Comparison of ENCODE assay signal across 8 cellular contexts in the genomic region with DNA sequence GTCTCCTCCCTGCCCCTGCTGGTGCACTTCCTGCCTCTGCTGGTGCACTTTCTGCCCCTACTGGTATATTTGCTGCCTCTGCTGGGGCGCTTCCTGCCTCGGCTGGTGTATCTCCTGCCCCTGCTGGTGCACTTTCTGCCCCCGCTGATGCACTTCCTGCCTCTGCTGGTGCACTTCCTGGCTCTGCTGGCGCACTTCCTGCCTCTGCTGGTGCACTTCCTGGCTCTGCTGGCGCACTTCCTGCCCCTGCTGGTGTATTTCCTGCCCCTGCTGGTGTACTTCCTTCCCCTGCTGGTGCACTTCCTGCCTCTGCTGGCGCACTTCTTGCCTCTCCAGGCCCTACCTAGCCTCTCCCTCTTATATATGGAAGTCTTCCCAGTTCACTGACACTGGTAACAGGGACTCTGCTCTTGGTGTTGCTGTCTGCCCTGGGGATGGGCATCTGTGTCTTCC. TPM values are rescaled to one million over a fixed set of nuclear protein-coding genes. Genes with fewer than 3 reads are reported as not detected.
DNase-seq lines count a peak whose midpoint lies in the region; ATAC-seq and TF ChIP-seq lines count a peak whose summit lies in the region.

No MANE protein-coding gene starts in this region.

- H3K9me3 ChIP-seq in RWPE2 (ENCODE audit: severe bottlenecking) (no peaks in the 10 kb centered on the region), psoas muscle (no peaks in the 10 kb centered on the region)

- no peak overlapping the region for H3K4me3 ChIP-seq in RWPE2 (ENCODE audit: severe bottlenecking)
- H3K4me3 ChIP-seq in psoas muscle: no peak overlapping the region

- DNase-seq in COR-L47 (lab: John Stamatoyannopoulos, UW) (peak; percentile 71), RWPE2 (ENCODE audit: low spot score) (no peak), psoas muscle (peak in 1 of 2 donors; percentile 64), DMS53 treated with DMSO at 0.1 percent for 48 hours (lab: John Stamatoyannopoulos, UW; ENCODE audit: unreplicated experiment) (no peak)
- peak; percentile 86 for DNase-seq in activated naive CD4-positive, alpha-beta T cell treated with anti-CD3 and anti-CD28 coated beads, Interleukin-2, amount 10 ng/mL, durations not matched to agents 7 days and 5 days

- H3K27ac ChIP-seq in RWPE2 (ENCODE audit: poor library complexity, severe bottlenecking): peak overlapping the region; percentile 16
- peak overlapping the region; percentile 37 for H3K27ac ChIP-seq in psoas muscle

- H3K4me1 Mint-ChIP-seq in activated naive CD4-positive, alpha-beta T cell treated with anti-CD3 and anti-CD28 coated beads, Interleukin-2, amount 10 ng/mL, durations not matched to agents 7 days and 5 days: peaks cover 23% of the 10 kb centered on the region

- WGBS in psoas muscle, 3 donors: 79 to 82% (median 81%) methylated on average over 6 of the region's 6 CpGs

- no peaks in the 10 kb centered on the region for H3K4me1 ChIP-seq in RWPE2 (ENCODE audit: insufficient read depth, poor library complexity, severe bottlenecking)
- H3K4me1 ChIP-seq in psoas muscle: no peaks in the 10 kb centered on the region

- no peaks in the 10 kb centered on the region for H3K27me3 ChIP-seq in RWPE2 (ENCODE audit: insufficient read depth, poor library complexity, severe bottlenecking)
- H3K27me3 ChIP-seq in psoas muscle (ENCODE audit: insufficient read depth in 3 of 3, low read length in 2 of 3): peaks cover 0 to 5% (median 0%) of the 10 kb centered on the region in 3 donors

- peaks cover 11% of the 10 kb centered on the region for H3K9me3 Mint-ChIP-seq in activated naive CD4-positive, alpha-beta T cell treated with anti-CD3 and anti-CD28 coated beads, Interleukin-2, amount 10 ng/mL, durations not matched to agents 7 days and 5 days

- intact Hi-C loops in psoas muscle (cut with DNase I): no loop called here

- TF ChIP-seq CTCF in RWPE2 (IDR thresholded peaks at IDR 0.05; ENCODE audit: poor library complexity, severe bottlenecking): no peak
- no peak for TF ChIP-seq CTCF in psoas muscle (IDR thresholded peaks at IDR 0.05)

- H3K4me3 Mint-ChIP-seq in activated naive CD4-positive, alpha-beta T cell treated with anti-CD3 and anti-CD28 coated beads, Interleukin-2, amount 10 ng/mL, durations not matched to agents 7 days and 5 days: peak overlapping the region; percentile 67

- CTCF ChIA-PET in activated naive CD4-positive, alpha-beta T cell treated with anti-CD3 and anti-CD28 coated beads, Interleukin-2, amount 10 ng/mL, durations not matched to agents 7 days and 5 days (lab: Charles Lee): interaction anchor here (1.0 to 4.4 kb wide), 6 partner anchors 9 to 319 kb away, joined by 3 to 22 read pairs (median 6); a partner anchor contains a TSS

- peaks cover 17% of the 10 kb centered on the region for H3K36me3 Mint-ChIP-seq in activated naive CD4-positive, alpha-beta T cell treated with anti-CD3 and anti-CD28 coated beads, Interleukin-2, amount 10 ng/mL, durations not matched to agents 7 days and 5 days

- ATAC-seq in RWPE2 (ENCODE audit: low read depth) (no peak), psoas muscle (no peak), HG03521 (IDR thresholded peaks at IDR 0.05; ENCODE audit: unreplicated experiment) (no peak), HG02642 (IDR thresholded peaks at IDR 0.05; ENCODE audit: poor library complexity, unreplicated experiment) (no peak), GM21576 (IDR thresholded peaks at IDR 0.05; ENCODE audit: unreplicated experiment) (no peak)

- no peaks in the 10 kb centered on the region for H3K36me3 ChIP-seq in RWPE2 (ENCODE audit: low read depth)
- no peaks in the 10 kb centered on the region for H3K36me3 ChIP-seq in psoas muscle (ENCODE audit: insufficient read depth in 1 of 2, low read depth in 1 of 2)

- H3K27me3 Mint-ChIP-seq in activated naive CD4-positive, alpha-beta T cell treated with anti-CD3 and anti-CD28 coated beads, Interleukin-2, amount 10 ng/mL, durations not matched to agents 7 days and 5 days: peaks cover 32% of the 10 kb centered on the region

- H3K27ac Mint-ChIP-seq in activated naive CD4-positive, alpha-beta T cell treated with anti-CD3 and anti-CD28 coated beads, Interleukin-2, amount 10 ng/mL, durations not matched to agents 7 days and 5 days: peak overlapping the region; percentile 90

RNA-seq across cellular contexts. Expression of a gene that starts 10.1 kb away (rescaled TPM):
- 10 to 100 TPM in 3 of 4 donors, 1 to 10 TPM in 1; 4.3 to 68.7 (median 17.7) TPM for total RNA-seq in psoas muscle
- 100 to 1,000 TPM in 1 of 3 donors, 10 to 100 TPM in 2; 50.8 to 156 (median 71.3) TPM for polyA plus RNA-seq in psoas muscle

RNA-seq across cellular contexts. Expression of a gene that starts 36.1 kb away (rescaled TPM):
- not detected for total RNA-seq in psoas muscle
- polyA plus RNA-seq in psoas muscle: under 1 TPM in 1 of 3 donors, not detected in 2; 0.04 TPM

RNA-seq across cellular contexts. Expression of a gene that starts 38.9 kb away (rescaled TPM):
- total RNA-seq in psoas muscle: 1 to 10 TPM; 1.3 to 2.9 (median 2.1) TPM
- 10 to 100 TPM in 1 of 3 donors, 1 to 10 TPM in 1, under 1 TPM in 1; 0.38 to 75.0 (median 1.3) TPM for polyA plus RNA-seq in psoas muscle

RNA-seq across cellular contexts. Expression of a gene that starts 48.5 kb away (rescaled TPM):
- 1 to 10 TPM; 5.7 to 9.8 (median 8.2) TPM for total RNA-seq in psoas muscle
- polyA plus RNA-seq in psoas muscle: 10 to 100 TPM in 1 of 3 donors, 1 to 10 TPM in 2; 6.1 to 13.8 (median 8.8) TPM

Comparison
In these comparisons a context has a peak if more than half of its experiments do, and no peak if none do; other contexts are left out.
1. DNase-seq: peak in COR-L47 (single experiment) and activated naive CD4-positive, alpha-beta T cell treated with anti-CD3 and anti-CD28 coated beads, Interleukin-2, amount 10 ng/mL, durations not matched to agents 7 days and 5 days (single experiment); none in RWPE2 (single experiment) and DMS53 treated with DMSO at 0.1 percent for 48 hours (single experiment).